ENCODE assay signal across 27 cellular contexts in genomic region chr10:120462018-120462682, GRCh38. TPM values are rescaled to one million over a fixed set of nuclear protein-coding genes. Genes with fewer than 3 reads are reported as not detected.
"Had no signal": no experiment of that assay in that cellular context is flagged by ENCODE, and none has a peak within 500 bp of the region (broad histone marks: within the 10 kb centered on the region; RNA-seq: fewer than 3 reads in every experiment).

No MANE protein-coding gene starts in this region.

- H3K4me3 Mint-ChIP-seq: mesothelial cell of epicardium; naive B cell; natural killer cell treated with Interleukin-12 subunit alpha and Interleukin-12 subunit beta and Interleukin-15 and Interleukin-18, amount 100 ng/mL, for 72 hours; neural crest cell; stimulated activated naive CD8-positive, alpha-beta T cell treated with anti-CD3 and anti-CD28 coated beads, Interleukin-15, amount 100 ng/mL, for 72 hours had no signal

- H3K9me3 Mint-ChIP-seq: mesothelial cell of epicardium; natural killer cell treated with Interleukin-12 subunit alpha and Interleukin-12 subunit beta and Interleukin-15 and Interleukin-18, amount 100 ng/mL, for 72 hours; neural crest cell; stimulated activated naive CD8-positive, alpha-beta T cell treated with anti-CD3 and anti-CD28 coated beads, Interleukin-15, amount 100 ng/mL, for 72 hours had no signal

- H3K9ac ChIP-seq: parathyroid adenoma had no signal

- H3K79me2 ChIP-seq: parathyroid adenoma had no signal

- H3K36me3 ChIP-seq: gastrocnemius medialis, right lobe of liver, suprapubic skin, transverse colon, upper lobe of right lung, uterus had no signal

- H3K4me1 ChIP-seq: gastrocnemius medialis, parathyroid adenoma, uterus had no signal

- H2AFZ ChIP-seq: parathyroid adenoma had no signal

- H3K27ac Mint-ChIP-seq: mesothelial cell of epicardium; natural killer cell treated with Interleukin-12 subunit alpha and Interleukin-12 subunit beta and Interleukin-15 and Interleukin-18, amount 100 ng/mL, for 72 hours; progenitor cell of endocrine pancreas; stimulated activated naive CD8-positive, alpha-beta T cell treated with anti-CD3 and anti-CD28 coated beads, Interleukin-15, amount 100 ng/mL, for 72 hours had no signal

- H3K4me3 ChIP-seq: coronary artery, gastrocnemius medialis, mucosa of descending colon, right lobe of liver, suprapubic skin, transverse colon, upper lobe of right lung, uterus had no signal

- DNase-seq: dermis blood vessel endothelial cell; effector memory CD4-positive, alpha-beta T cell; erythroblast; gastrocnemius medialis; head of caudate nucleus; kidney; mesenchymal stem cell; mucosa of descending colon; naive B cell; right lobe of liver; small intestine; stimulated activated CD4-positive, alpha-beta T cell treated with anti-CD3 and anti-CD28 coated beads, Interleukin-12 subunit alpha, Interleukin-12 subunit beta, amount 100 ng/mL, for 4 hours; stimulated activated CD4-positive, alpha-beta T cell treated with anti-CD3 and anti-CD28 coated beads, Interleukin-1b, Interleukin-23, amount 100 ng/mL, for 48 hours; stimulated activated CD4-positive, alpha-beta T cell treated with anti-CD3 and anti-CD28 coated beads, Interleukin-4, amount 100 ng/mL, for 1 hour; stimulated activated CD8-positive, alpha-beta memory T cell treated with anti-CD3 and anti-CD28 coated beads, Interleukin-4, amount 100 ng/mL, for 48 hours; stimulated activated naive CD4-positive, alpha-beta T cell; stimulated activated naive CD8-positive, alpha-beta T cell treated with anti-CD3 and anti-CD28 coated beads, Interleukin-15, amount 100 ng/mL, for 72 hours; transverse colon; upper lobe of right lung; uterus had no signal

- H3K4me1 Mint-ChIP-seq: neural crest cell; stimulated activated naive CD8-positive, alpha-beta T cell treated with anti-CD3 and anti-CD28 coated beads, Interleukin-15, amount 100 ng/mL, for 72 hours had no signal

- H3K27ac ChIP-seq: coronary artery, gastrocnemius medialis, parathyroid adenoma, right lobe of liver, suprapubic skin, transverse colon, upper lobe of right lung, uterus had no signal

- H3K36me3 Mint-ChIP-seq: mesothelial cell of epicardium; natural killer cell treated with Interleukin-12 subunit alpha and Interleukin-12 subunit beta and Interleukin-15 and Interleukin-18, amount 100 ng/mL, for 72 hours had no signal

- H3K9me3 ChIP-seq: gastrocnemius medialis, mucosa of descending colon, right lobe of liver, suprapubic skin, transverse colon, upper lobe of right lung, uterus had no signal

RNA-seq across cellular contexts. Expression of gene PLPP4, which starts 5.1 kb away (rescaled TPM):
- total RNA-seq: gastrocnemius medialis; natural killer cell treated with Interleukin-12 subunit alpha and Interleukin-12 subunit beta and Interleukin-15 and Interleukin-18, amount 100 ng/mL, for 72 hours; neural crest cell; progenitor cell of endocrine pancreas had no signal
